ENCODE assay signal across 22 cellular contexts in genomic region chr5:154588091-154588762, GRCh38.
"Had no signal": no experiment of that assay in that cellular context is flagged by ENCODE, and none has a peak within 500 bp of the region (broad histone marks: within the 10 kb centered on the region; RNA-seq: fewer than 3 reads in every experiment).

No MANE protein-coding gene starts in this region.

- H3K4me3 Mint-ChIP-seq: effector memory CD8-positive, alpha-beta T cell; memory B cell; mesothelial cell of epicardium; naive B cell; natural killer cell treated with Interleukin-12 subunit alpha and Interleukin-12 subunit beta and Interleukin-15 and Interleukin-18, amount 100 ng/mL, for 72 hours; stimulated activated effector memory CD8-positive, alpha-beta T cell treated with anti-CD3 and anti-CD28 coated beads, Interleukin-12 subunit alpha, Interleukin-12 subunit beta, amount 100 ng/mL, for 72 hours had no signal

- H3K4me1 Mint-ChIP-seq: memory B cell; naive B cell; stimulated activated effector memory CD8-positive, alpha-beta T cell treated with anti-CD3 and anti-CD28 coated beads, Interleukin-12 subunit alpha, Interleukin-12 subunit beta, amount 100 ng/mL, for 72 hours had no signal

- H3K4me3 ChIP-seq: mucosa of descending colon, prostate gland, sigmoid colon, testis, tibial artery, vagina had no signal

- H3K27ac ChIP-seq: prostate gland, sigmoid colon, testis, tibial artery, vagina had no signal

- H3K27ac Mint-ChIP-seq: effector memory CD8-positive, alpha-beta T cell; memory B cell; mesothelial cell of epicardium; natural killer cell treated with Interleukin-12 subunit alpha and Interleukin-12 subunit beta and Interleukin-15 and Interleukin-18, amount 100 ng/mL, for 72 hours; stimulated activated effector memory CD8-positive, alpha-beta T cell treated with anti-CD3 and anti-CD28 coated beads, Interleukin-12 subunit alpha, Interleukin-12 subunit beta, amount 100 ng/mL, for 72 hours had no signal

- H3K4me1 ChIP-seq: prostate gland, testis, tibial artery, vagina had no signal

- ATAC-seq: effector memory CD8-positive, alpha-beta T cell; left lobe of liver; mucosa of descending colon; natural killer cell treated with Interleukin-12 subunit alpha and Interleukin-12 subunit beta and Interleukin-15 and Interleukin-18, amount 100 ng/mL, for 72 hours; right cardiac atrium; stimulated activated effector memory CD8-positive, alpha-beta T cell treated with anti-CD3 and anti-CD28 coated beads, Interleukin-12 subunit alpha, Interleukin-12 subunit beta, amount 100 ng/mL, for 72 hours; stimulated activated naive CD8-positive, alpha-beta T cell treated with anti-CD3 and anti-CD28 coated beads, Interleukin-15, Interleukin-2, amounts not matched to agents 100 U/mL and 50 U/mL, for 24 hours had no signal

- H3K36me3 Mint-ChIP-seq: memory B cell; mesothelial cell of epicardium; naive B cell; natural killer cell treated with Interleukin-12 subunit alpha and Interleukin-12 subunit beta and Interleukin-15 and Interleukin-18, amount 100 ng/mL, for 72 hours; stimulated activated effector memory CD8-positive, alpha-beta T cell treated with anti-CD3 and anti-CD28 coated beads, Interleukin-12 subunit alpha, Interleukin-12 subunit beta, amount 100 ng/mL, for 72 hours had no signal

- H3K36me3 ChIP-seq: prostate gland, sigmoid colon, tibial artery, vagina had no signal

- H3K9me3 ChIP-seq: mucosa of descending colon, prostate gland, sigmoid colon, testis, tibial artery, vagina had no signal

- H3K9me3 Mint-ChIP-seq: effector memory CD8-positive, alpha-beta T cell; memory B cell; mesothelial cell of epicardium; natural killer cell treated with Interleukin-12 subunit alpha and Interleukin-12 subunit beta and Interleukin-15 and Interleukin-18, amount 100 ng/mL, for 72 hours; stimulated activated effector memory CD8-positive, alpha-beta T cell treated with anti-CD3 and anti-CD28 coated beads, Interleukin-12 subunit alpha, Interleukin-12 subunit beta, amount 100 ng/mL, for 72 hours had no signal

- DNase-seq: cerebellar nuclear complex; cortex of kidney; effector memory CD8-positive, alpha-beta T cell; kidney; mucosa of descending colon; naive B cell; nucleus accumbens; right cardiac atrium; sigmoid colon; stimulated activated CD4-positive, alpha-beta T cell treated with anti-CD3 and anti-CD28 coated beads, Interleukin-2, amount 100 ng/mL, for 24 hours; stimulated activated CD4-positive, alpha-beta T cell treated with anti-CD3 and anti-CD28 coated beads, Interleukin-4, amount 100 ng/mL, for 24 hours; stimulated activated naive CD8-positive, alpha-beta T cell treated with anti-CD3 and anti-CD28 coated beads, Interleukin-15, Interleukin-2, amounts not matched to agents 100 U/mL and 50 U/mL, for 24 hours; substantia nigra; testis; tibial artery had no signal

- H3K27me3 ChIP-seq: sigmoid colon, testis, vagina had no signal
